ENCODE assay signal across 34 cellular contexts in the genomic region with DNA sequence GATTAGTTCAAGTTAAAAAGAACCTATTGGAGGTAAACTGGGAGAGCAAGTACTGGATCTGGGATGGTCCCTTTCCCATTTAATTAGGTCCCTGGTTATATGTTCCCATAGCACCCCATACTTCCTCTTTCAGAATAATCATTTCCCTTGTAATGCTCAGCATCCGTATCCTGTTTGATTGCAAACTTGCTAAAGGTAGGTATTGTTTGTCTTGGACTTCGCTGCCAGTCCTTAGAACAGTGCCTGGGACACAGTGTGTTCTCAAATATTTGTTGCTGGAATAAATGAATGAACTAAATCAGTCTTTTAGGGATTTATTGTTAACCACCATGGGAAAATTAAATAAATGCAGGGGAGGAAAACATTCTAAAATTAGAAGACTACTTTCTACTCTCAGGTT.
"Had no signal": no experiment of that assay in that cellular context is flagged by ENCODE, and none has a peak within 500 bp of the region (broad histone marks: within the 10 kb centered on the region; RNA-seq: fewer than 3 reads in every experiment).

No MANE protein-coding gene starts in this region.

- H3K9me3 ChIP-seq: adrenal gland, ascending aorta had no signal

- H3K4me3 ChIP-seq: adrenal gland, ascending aorta, cardiac muscle cell had no signal

- H3K27ac ChIP-seq: adrenal gland, cardiac muscle cell, WERI-Rb-1 had no signal

- H3K36me3 ChIP-seq: adrenal gland, ascending aorta, cardiac muscle cell, WERI-Rb-1 had no signal

- H3K27me3 ChIP-seq: adrenal gland, ascending aorta, cardiac muscle cell had no signal

- H3K4me1 ChIP-seq: adrenal gland had no signal

- ATAC-seq: activated CD4-positive, CD25-positive, alpha-beta regulatory T cell treated with anti-CD3 and anti-CD28 coated beads, Interleukin-2, amount 50 U/mL, for 24 hours; activated CD8-positive, alpha-beta T cell treated with anti-CD3 and anti-CD28 coated beads for 36 hours; activated naive CD4-positive, alpha-beta T cell treated with anti-CD3 and anti-CD28 coated beads, Interleukin-2, amount 50 U/mL, for 72 hours; activated T-cell treated with anti-CD3 and anti-CD28 coated beads, Interleukin-2, amount 50 U/mL, for 4 hours; activated T-cell treated with anti-CD3 and anti-CD28 coated beads, Interleukin-2, amount 50 U/mL, for 72 hours; activated T-helper 17 cell treated with anti-CD3 and anti-CD28 coated beads, Interleukin-2, amount 50 U/mL, for 72 hours; WTC11 had no signal

- FAIRE-seq: bronchial epithelial cell, TTC549 had no signal

- DNase-seq: activated CD4-positive, alpha-beta memory T cell treated with anti-CD3 and anti-CD28 coated beads for 36 hours; activated CD4-positive, alpha-beta T cell treated with anti-CD3 and anti-CD28 coated beads for 4 hours; activated CD4-positive, alpha-beta T cell treated with anti-CD3 and anti-CD28 coated beads, Interleukin-2, amount 10 ng/mL, durations not matched to agents 24 days and 14 days; activated CD4-positive, alpha-beta T cell treated with anti-CD3 and anti-CD28 coated beads, Interleukin-2, amount 50 U/mL, for 1 hour; activated CD4-positive, alpha-beta T cell treated with anti-CD3 and anti-CD28 coated beads, Interleukin-2, amount 50 U/mL, for 4 hours; activated CD4-positive, CD25-positive, alpha-beta regulatory T cell; activated CD8-positive, alpha-beta memory T cell treated with anti-CD3 and anti-CD28 coated beads, Interleukin-2, amount 50 U/mL, for 4 hours; activated CD8-positive, alpha-beta T cell treated with anti-CD3 and anti-CD28 coated beads for 36 hours; activated effector memory CD4-positive, alpha-beta T cell treated with anti-CD3 and anti-CD28 coated beads, Interleukin-2, amount 50 U/mL, for 16 hours; activated gamma-delta T cell treated with Interleukin-2 at 50 U/mL for 16 hours; activated naive CD4-positive, alpha-beta T cell; activated naive CD4-positive, alpha-beta T cell treated with anti-CD3 and anti-CD28 coated beads for 36 hours; activated naive CD4-positive, alpha-beta T cell treated with anti-CD3 and anti-CD28 coated beads, Interleukin-2, amount 50 U/mL, for 16 hours; activated naive CD8-positive, alpha-beta T cell treated with anti-CD3 and anti-CD28 coated beads for 36 hours; activated T-cell treated with anti-CD3 and anti-CD28 coated beads for 4 hours; activated T-cell treated with anti-CD3 and anti-CD28 coated beads, Interleukin-2, amount 50 U/mL, for 1 hour; activated T-cell treated with anti-CD3 and anti-CD28 coated beads, Interleukin-2, amount 50 U/mL, for 4 hours; activated T-cell treated with anti-CD3 and anti-CD28 coated beads, Interleukin-2, amount 50 U/mL, for 72 hours; adrenal gland; amniotic stem cell; caudate nucleus; cerebellar nuclear complex; T-helper 1 cell; T-helper 2 cell; T-helper 9 cell; WERI-Rb-1 had no signal
